Comparison of ENCODE assay signal across 1 cellular context in the genomic region with DNA sequence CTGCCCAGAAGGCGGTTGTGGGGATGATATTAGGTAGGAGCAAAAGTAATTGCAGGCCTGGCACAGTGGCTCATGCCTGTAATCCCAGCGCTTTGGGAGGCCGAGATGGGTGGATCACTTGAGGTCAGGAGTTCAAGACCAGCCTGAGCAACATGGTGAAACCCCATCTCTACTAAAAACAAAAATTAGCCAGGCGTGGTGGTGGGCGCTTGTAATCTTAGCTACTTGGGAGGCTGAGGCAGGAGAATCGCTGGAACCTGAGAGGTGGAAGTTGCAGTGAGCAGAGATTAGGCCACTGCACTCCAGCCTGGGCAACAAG.
TF ChIP-seq lines count a peak whose summit lies in the region.

No MANE protein-coding gene starts in this region.

TF ChIP-seq in HEK293, 187 proteins besides CTCF, POLR2A, EP300 and RAD21:
- TF ChIP-seq KLF1 (tag by site-specific recombination; IDR thresholded peaks at IDR 0.05) (peak; percentile 45), SP7 (tag by site-specific recombination; IDR thresholded peaks at IDR 0.05) (peak; percentile 84), INSM2 (tag by site-specific recombination; IDR thresholded peaks at IDR 0.05) (0 out of 2 replicates have a peak, but pooled peaks have one; percentile 15), KLF17 (tag by site-specific recombination; IDR thresholded peaks at IDR 0.05) (peak; percentile 62)
